15 cellular contexts compared by ENCODE assay signal in the genomic region with DNA sequence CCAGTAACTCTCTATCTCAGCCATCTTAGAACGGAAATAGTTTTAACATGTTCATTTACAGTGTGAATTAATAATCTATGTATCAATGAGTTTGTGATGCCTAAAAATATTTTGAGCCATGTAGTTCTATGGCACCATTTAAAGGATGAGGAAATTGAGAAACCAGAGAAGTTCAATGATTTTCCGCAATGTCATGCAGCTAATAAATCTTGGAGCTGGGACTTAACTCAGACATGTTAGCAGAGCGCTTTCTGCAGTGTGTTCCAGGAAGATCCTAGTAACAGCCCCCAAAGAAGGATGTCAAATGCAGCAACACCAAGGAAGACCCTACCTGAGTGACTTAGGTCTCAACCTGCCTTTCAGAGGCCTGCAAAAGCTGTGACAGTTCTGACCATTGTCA.
"Had no signal": no experiment of that assay in that cellular context is flagged by ENCODE, and none has a peak within 500 bp of the region (broad histone marks: within the 10 kb centered on the region; RNA-seq: fewer than 3 reads in every experiment).

No MANE protein-coding gene starts in this region.

- H3K9me3 Mint-ChIP-seq: activated B cell treated with CpG ODN at 0.5 μM for 24 hours; activated naive CD4-positive, alpha-beta T cell treated with anti-CD3 and anti-CD28 coated beads, Interleukin-2, amount 50 U/mL, for 24 hours; naive thymus-derived CD4-positive, alpha-beta T cell; stimulated activated naive B cell treated with anti-CD40 and anti-IgM and Interleukin-4, amounts not matched to agents 10 μg/mL and 1 μg/mL and 100 μg/mL, for 72 hours had no signal

- H3K27me3 Mint-ChIP-seq: activated B cell treated with CpG ODN at 0.5 μM for 24 hours; activated CD4-positive, alpha-beta T cell treated with anti-CD3 and anti-CD28 coated beads, Interleukin-2, amount 10 ng/mL, durations not matched to agents 7 days and 5 days; activated naive CD4-positive, alpha-beta T cell treated with anti-CD3 and anti-CD28 coated beads, Interleukin-2, amount 50 U/mL, for 24 hours; naive thymus-derived CD4-positive, alpha-beta T cell; stimulated activated naive B cell treated with anti-CD40 and anti-IgM and Interleukin-4, amounts not matched to agents 10 μg/mL and 1 μg/mL and 100 μg/mL, for 72 hours had no signal

- H3K36me3 ChIP-seq: neutrophil had no signal

- H3K4me3 Mint-ChIP-seq: activated B cell treated with CpG ODN at 0.5 μM for 24 hours; activated CD4-positive, alpha-beta T cell treated with anti-CD3 and anti-CD28 coated beads, Interleukin-2, amount 10 ng/mL, durations not matched to agents 7 days and 5 days; activated naive CD4-positive, alpha-beta T cell treated with anti-CD3 and anti-CD28 coated beads, Interleukin-2, amount 50 U/mL, for 24 hours; naive thymus-derived CD4-positive, alpha-beta T cell; stimulated activated naive B cell treated with anti-CD40 and anti-IgM and Interleukin-4, amounts not matched to agents 10 μg/mL and 1 μg/mL and 100 μg/mL, for 72 hours had no signal

- H3K27me3 ChIP-seq: brain microvascular endothelial cell, gastroesophageal sphincter, neutrophil, spleen had no signal

- H3K9me3 ChIP-seq: gastroesophageal sphincter, neutrophil, spleen had no signal

- H3K4me1 Mint-ChIP-seq: activated B cell treated with CpG ODN at 0.5 μM for 24 hours; activated CD4-positive, alpha-beta T cell treated with anti-CD3 and anti-CD28 coated beads, Interleukin-2, amount 10 ng/mL, durations not matched to agents 7 days and 5 days had no signal

- H3K4me3 ChIP-seq: gastroesophageal sphincter, spleen had no signal

- H3K27ac Mint-ChIP-seq: activated B cell treated with CpG ODN at 0.5 μM for 24 hours; activated CD4-positive, alpha-beta T cell treated with anti-CD3 and anti-CD28 coated beads, Interleukin-2, amount 10 ng/mL, durations not matched to agents 7 days and 5 days; activated naive CD4-positive, alpha-beta T cell treated with anti-CD3 and anti-CD28 coated beads, Interleukin-2, amount 50 U/mL, for 24 hours; naive thymus-derived CD4-positive, alpha-beta T cell; stimulated activated naive B cell treated with anti-CD40 and anti-IgM and Interleukin-4, amounts not matched to agents 10 μg/mL and 1 μg/mL and 100 μg/mL, for 72 hours had no signal

- H3K27ac ChIP-seq: brain microvascular endothelial cell, neutrophil, spleen had no signal

- ATAC-seq: gastroesophageal sphincter; naive thymus-derived CD4-positive, alpha-beta T cell; stimulated activated naive B cell treated with anti-CD40 and anti-IgM and Interleukin-4, amounts not matched to agents 10 μg/mL and 1 μg/mL and 100 μg/mL, for 72 hours had no signal

- DNase-seq: activated B cell treated with CpG ODN at 0.5 μM for 24 hours; activated CD4-positive, alpha-beta T cell treated with anti-CD3 and anti-CD28 coated beads, Interleukin-2, amount 10 ng/mL, durations not matched to agents 7 days and 5 days; activated CD8-positive, alpha-beta memory T cell treated with anti-CD3 and anti-CD28 coated beads for 24 hours; amygdala; brain microvascular endothelial cell; naive thymus-derived CD4-positive, alpha-beta T cell; posterior cingulate gyrus; right cardiac atrium; spleen; stimulated activated CD4-positive, alpha-beta T cell treated with anti-CD3 and anti-CD28 coated beads, Interleukin-1b, Interleukin-23, amount 100 ng/mL, for 48 hours; stimulated activated naive B cell treated with anti-CD40 and anti-IgM and Interleukin-4, amounts not matched to agents 10 μg/mL and 1 μg/mL and 100 μg/mL, for 72 hours; T-helper 2 cell had no signal
